ENCODE assay signal across 1 cellular context in genomic region chr16:87722590-87723223, GRCh38.
TF ChIP-seq lines count a peak whose summit lies in the region.

No MANE protein-coding gene starts in this region.

TF ChIP-seq in SK-N-SH, 30 proteins besides CTCF, POLR2A, EP300 and RAD21 (continued from another document):
- TF ChIP-seq REST (IDR thresholded peaks at IDR 0.05; ENCODE audit: low read depth, low read length): no peak
